In genomic region chr3:72597756-72598195, GRCh38 we compare ENCODE assay signal across 12 cellular contexts.
DNase-seq lines count a peak whose midpoint lies in the region; ATAC-seq and TF ChIP-seq lines count a peak whose summit lies in the region.
"Had no signal": no experiment of that assay in that cellular context is flagged by ENCODE, and none has a peak within 500 bp of the region (broad histone marks: within the 10 kb centered on the region; RNA-seq: fewer than 3 reads in every experiment).

No MANE protein-coding gene starts in this region.

- no peaks in the 10 kb centered on the region for H3K4me1 ChIP-seq in Peyer's patch
- H3K4me1 ChIP-seq in CD4-positive, alpha-beta memory T cell (ENCODE audit: insufficient read depth, low read length), result no peaks in the 10 kb centered on the region

- CTCF ChIA-PET in CD4-positive, alpha-beta memory T cell (lab: Charles Lee; ENCODE audit: partially characterized antibody), result interaction anchor here (1.0 kb wide), 1 partner anchor 11 kb away, joined by 3 read pairs; no protein-coding TSS in a partner anchor

- no peaks in the 10 kb centered on the region for H3K9me3 Mint-ChIP-seq in CD4-positive, alpha-beta memory T cell
- H3K9me3 Mint-ChIP-seq: activated naive CD4-positive, alpha-beta T cell treated with anti-CD3 and anti-CD28 coated beads, Interleukin-2, amount 10 ng/mL, durations not matched to agents 7 days and 5 days; stimulated activated effector memory CD8-positive, alpha-beta T cell treated with anti-CD3 and anti-CD28 coated beads, Interleukin-12 subunit alpha, Interleukin-12 subunit beta, amount 100 ng/mL, for 72 hours had no signal

- H3K27me3 ChIP-seq in Peyer's patch, result no peaks in the 10 kb centered on the region
- H3K27me3 ChIP-seq in CD4-positive, alpha-beta memory T cell (ENCODE audit: insufficient read depth, low read length), result no peaks in the 10 kb centered on the region

- no peak for TF ChIP-seq POLR2A in Peyer's patch (IDR thresholded peaks at IDR 0.05)

- POLR2A ChIA-PET in CD4-positive, alpha-beta memory T cell (lab: Charles Lee; ENCODE audit: partially characterized antibody), result no interaction called here

- no peak overlapping the region for H3K4me3 ChIP-seq in Peyer's patch
- H3K4me3 ChIP-seq in CD4-positive, alpha-beta memory T cell (ENCODE audit: low read length in 2 of 2), result no peak overlapping the region

- H3K27me3 Mint-ChIP-seq in CD4-positive, alpha-beta memory T cell, result no peaks in the 10 kb centered on the region

- no peak for TF ChIP-seq CTCF in Peyer's patch (IDR thresholded peaks at IDR 0.05)

- no peaks in the 10 kb centered on the region for H3K36me3 Mint-ChIP-seq in CD4-positive, alpha-beta memory T cell
- H3K36me3 Mint-ChIP-seq: activated naive CD4-positive, alpha-beta T cell treated with anti-CD3 and anti-CD28 coated beads, Interleukin-2, amount 10 ng/mL, durations not matched to agents 7 days and 5 days; stimulated activated effector memory CD8-positive, alpha-beta T cell treated with anti-CD3 and anti-CD28 coated beads, Interleukin-12 subunit alpha, Interleukin-12 subunit beta, amount 100 ng/mL, for 72 hours had no signal

- H3K9me3 ChIP-seq in Peyer's patch, result no peaks in the 10 kb centered on the region
- H3K9me3 ChIP-seq in CD4-positive, alpha-beta memory T cell (ENCODE audit: control insufficient read depth in 1 of 2, low read length in 2 of 2), result no peaks in the 10 kb centered on the region

- DNase-seq in EL (peak; percentile 31), NCI-H187 treated with DMSO at 0.1 percent for 48 hours (lab: John Stamatoyannopoulos, UW) (peak; percentile 25), kidney tubule cell (ENCODE audit: low spot score) (peak; percentile 48), Peyer's patch (no peak)
- no peak for DNase-seq in CD4-positive, alpha-beta memory T cell
- DNase-seq in activated effector memory CD4-positive, alpha-beta T cell treated with anti-CD3 and anti-CD28 coated beads, Interleukin-2, amount 50 U/mL, for 16 hours, result no peak
- DNase-seq: activated naive CD4-positive, alpha-beta T cell treated with anti-CD3 and anti-CD28 coated beads, Interleukin-2, amount 10 ng/mL, durations not matched to agents 7 days and 5 days; effector CD4-positive, alpha-beta T cell had no signal

- intact Hi-C loops in CD4-positive, alpha-beta memory T cell (cut with micrococcal nuclease), result no loop called here

- ATAC-seq in SK-N-SH treated with all-trans-retinoic acid at 6 μM for 48 hours (peak; percentile 54; the same call in 1 of the 3 replicates), GM18511 (IDR thresholded peaks at IDR 0.05; ENCODE audit: unreplicated experiment) (no peak)
- ATAC-seq: stimulated activated effector memory CD8-positive, alpha-beta T cell treated with anti-CD3 and anti-CD28 coated beads, Interleukin-12 subunit alpha, Interleukin-12 subunit beta, amount 100 ng/mL, for 72 hours had no signal

- no peak overlapping the region for H3K4me3 Mint-ChIP-seq in CD4-positive, alpha-beta memory T cell
- H3K4me3 Mint-ChIP-seq: activated naive CD4-positive, alpha-beta T cell treated with anti-CD3 and anti-CD28 coated beads, Interleukin-2, amount 10 ng/mL, durations not matched to agents 7 days and 5 days; stimulated activated effector memory CD8-positive, alpha-beta T cell treated with anti-CD3 and anti-CD28 coated beads, Interleukin-12 subunit alpha, Interleukin-12 subunit beta, amount 100 ng/mL, for 72 hours had no signal

- H3K27ac Mint-ChIP-seq in CD4-positive, alpha-beta memory T cell, result no peak overlapping the region
- H3K27ac Mint-ChIP-seq: activated naive CD4-positive, alpha-beta T cell treated with anti-CD3 and anti-CD28 coated beads, Interleukin-2, amount 10 ng/mL, durations not matched to agents 7 days and 5 days; stimulated activated effector memory CD8-positive, alpha-beta T cell treated with anti-CD3 and anti-CD28 coated beads, Interleukin-12 subunit alpha, Interleukin-12 subunit beta, amount 100 ng/mL, for 72 hours had no signal

- H3K36me3 ChIP-seq in Peyer's patch, result no peaks in the 10 kb centered on the region
- H3K36me3 ChIP-seq in CD4-positive, alpha-beta memory T cell (ENCODE audit: insufficient read depth, low read length), result no peaks in the 10 kb centered on the region

- H3K4me1 Mint-ChIP-seq in CD4-positive, alpha-beta memory T cell, result no peaks in the 10 kb centered on the region
- H3K4me1 Mint-ChIP-seq: activated naive CD4-positive, alpha-beta T cell treated with anti-CD3 and anti-CD28 coated beads, Interleukin-2, amount 10 ng/mL, durations not matched to agents 7 days and 5 days; stimulated activated effector memory CD8-positive, alpha-beta T cell treated with anti-CD3 and anti-CD28 coated beads, Interleukin-12 subunit alpha, Interleukin-12 subunit beta, amount 100 ng/mL, for 72 hours had no signal

- H3K27ac ChIP-seq in Peyer's patch, result no peak overlapping the region
- no peak overlapping the region for H3K27ac ChIP-seq in CD4-positive, alpha-beta memory T cell (ENCODE audit: low read depth, low read length)
- H3K27ac ChIP-seq: RWPE1 had no signal

TF ChIP-seq in SK-N-SH treated with all-trans-retinoic acid at 6 μM for 48 hours, 23 proteins besides CTCF, POLR2A, EP300 and RAD21:
- TF ChIP-seq CREB5 (CRISPR knock-in tag; IDR thresholded peaks at IDR 0.05; ENCODE audit: low read depth) (no peak), ZNF565 (CRISPR knock-in tag; conservative IDR thresholded peaks at IDR 0.05; ENCODE audit: low read depth) (no peak), ZNF70 (CRISPR knock-in tag; IDR thresholded peaks at IDR 0.05) (no peak), ZFP30 (CRISPR knock-in tag; IDR thresholded peaks at IDR 0.05) (no peak), ZNF8 (CRISPR knock-in tag; IDR thresholded peaks at IDR 0.05) (no peak), ESRRG (CRISPR knock-in tag; IDR thresholded peaks at IDR 0.05) (no peak), TOX (CRISPR knock-in tag; IDR thresholded peaks at IDR 0.05; ENCODE audit: borderline replicate concordance) (no peak), TCF4 (CRISPR knock-in tag; IDR thresholded peaks at IDR 0.05; ENCODE audit: borderline replicate concordance) (no peak), CSDC2 (CRISPR knock-in tag; IDR thresholded peaks at IDR 0.05) (no peak)
TF ChIP-seq in SK-N-SH treated with all-trans-retinoic acid at 6 μM for 48 hours: peak in this region for 0.

Comparison
In these comparisons a context has a peak if more than half of its experiments do, and no peak if none do; other contexts are left out.
1. DNase-seq: peak in EL (single experiment), NCI-H187 treated with DMSO at 0.1 percent for 48 hours (single experiment) and kidney tubule cell (single experiment); none in Peyer's patch (0 of 3), CD4-positive, alpha-beta memory T cell (0 of 5) and activated effector memory CD4-positive, alpha-beta T cell treated with anti-CD3 and anti-CD28 coated beads, Interleukin-2, amount 50 U/mL, for 16 hours (single experiment).